Comparison of ENCODE assay signal across 17 cellular contexts in genomic region chr5:71645030-71645429, GRCh38. TPM values are rescaled to one million over a fixed set of nuclear protein-coding genes. Genes with fewer than 3 reads are reported as not detected.
DNase-seq lines count a peak whose midpoint lies in the region; ATAC-seq and TF ChIP-seq lines count a peak whose summit lies in the region.
"Had no signal": no experiment of that assay in that cellular context is flagged by ENCODE, and none has a peak within 500 bp of the region (broad histone marks: within the 10 kb centered on the region; RNA-seq: fewer than 3 reads in every experiment).

No MANE protein-coding gene starts in this region.

- H3K27ac Mint-ChIP-seq in Calu3 (ENCODE audit: unreplicated experiment) = no peak overlapping the region
- H3K27ac Mint-ChIP-seq: CD14-positive monocyte; CD4-positive, alpha-beta T cell; GM23338; H9 had no signal

- CTCF ChIA-PET in Calu3 (lab: Charles Lee) = no interaction called here

- H3K27me3 Mint-ChIP-seq in Calu3 (ENCODE audit: unreplicated experiment) = no peaks in the 10 kb centered on the region
- H3K27me3 Mint-ChIP-seq: CD4-positive, alpha-beta T cell; CD8-positive, alpha-beta memory T cell had no signal

- no peak overlapping the region for H3K4me3 Mint-ChIP-seq in Calu3 (ENCODE audit: low read depth, unreplicated experiment)
- H3K4me3 Mint-ChIP-seq: CD14-positive monocyte; CD4-positive, alpha-beta T cell; CD8-positive, alpha-beta memory T cell; GM23338; H9 had no signal

- H3F3A ChIP-seq in neural cell (ENCODE audit: insufficient read depth, low read length, poor library complexity, severe bottlenecking) = no peaks in the 10 kb centered on the region

- peaks cover 39% of the 10 kb centered on the region for H3K36me3 Mint-ChIP-seq in Calu3 (ENCODE audit: insufficient read depth, unreplicated experiment)

- H3K27ac ChIP-seq in SK-N-MC = peak overlapping the region; percentile 23; the same call in 1 of the 2 replicates
- H3K27ac ChIP-seq in neural cell (ENCODE audit: low read length) = no peak overlapping the region
- H3K27ac ChIP-seq: BLaER1 treated with 17β-estradiol and CSF1 and Interleukin-3, amounts not matched to agents 10 nM and 100 nM had no signal

- no peak overlapping the region for H2AFZ ChIP-seq in neural cell (ENCODE audit: low read depth, low read length)
- H2AFZ ChIP-seq: GM23338 had no signal

- no peak for TF ChIP-seq EP300 in neural cell (conservative IDR thresholded peaks at IDR 0.05; ENCODE audit: poor library complexity, severe bottlenecking)

- H4K20me1 ChIP-seq in neural cell (ENCODE audit: insufficient read depth) = no peaks in the 10 kb centered on the region
- H4K20me1 ChIP-seq: BLaER1 treated with 17β-estradiol and CSF1 and Interleukin-3, amounts not matched to agents 10 nM and 100 nM had no signal

- H3K9ac ChIP-seq in SK-N-MC (ENCODE audit: insufficient read length) = peak overlapping the region; percentile 23
- no peak overlapping the region for H3K9ac ChIP-seq in neural cell (ENCODE audit: low read length)
- H3K9ac ChIP-seq: BLaER1 treated with 17β-estradiol and CSF1 and Interleukin-3, amounts not matched to agents 10 nM and 100 nM had no signal

- no peaks in the 10 kb centered on the region for H3K79me2 ChIP-seq in neural cell (replicated peaks; ENCODE audit: insufficient read depth, low read length)

- intact Hi-C loops in Calu3 (cut with micrococcal nuclease; ENCODE audit: unreplicated experiment) = no loop called here

- H3K36me3 ChIP-seq in SK-N-MC (ENCODE audit: insufficient read depth, low read length) (no peaks in the 10 kb centered on the region; the same call in 1 of the 2 replicates), neural cell (ENCODE audit: insufficient read depth, low read length) (no peaks in the 10 kb centered on the region)

- BruUV-seq in Calu3 (replicated peaks; lab: Mats Ljungman, UMichigan) = no TSS peak

- no peaks in the 10 kb centered on the region for H3K9me3 Mint-ChIP-seq in Calu3 (ENCODE audit: low read depth, unreplicated experiment)
- H3K9me3 Mint-ChIP-seq: CD14-positive monocyte; CD4-positive, alpha-beta T cell; CD8-positive, alpha-beta memory T cell; GM23338; H9 had no signal

- H3K4me3 ChIP-seq in SK-N-MC = no peak overlapping the region
- no peak overlapping the region for H3K4me3 ChIP-seq in neural cell (ENCODE audit: low read length)
- H3K4me3 ChIP-seq: BLaER1 treated with 17β-estradiol and CSF1 and Interleukin-3, amounts not matched to agents 10 nM and 100 nM; GM23338 had no signal

- H3K4me1 Mint-ChIP-seq in Calu3 (ENCODE audit: low read depth, unreplicated experiment) = no peaks in the 10 kb centered on the region
- H3K4me1 Mint-ChIP-seq: CD14-positive monocyte had no signal

- H3K27me3 ChIP-seq in neural cell (ENCODE audit: insufficient read depth, low read depth, low read length) = no peaks in the 10 kb centered on the region
- H3K27me3 ChIP-seq: BE2C; BLaER1 treated with 17β-estradiol and CSF1 and Interleukin-3, amounts not matched to agents 10 nM and 100 nM had no signal

- H3K4me2 ChIP-seq in neural cell (ENCODE audit: low read length) = no peak overlapping the region
- H3K4me2 ChIP-seq: BLaER1 treated with 17β-estradiol and CSF1 and Interleukin-3, amounts not matched to agents 10 nM and 100 nM; GM23338 had no signal

- H3K9me3 ChIP-seq in SK-N-MC (ENCODE audit: low read depth, low read length) = no peaks in the 10 kb centered on the region
- H3K9me3 ChIP-seq in neural cell (ENCODE audit: low read length) = no peaks in the 10 kb centered on the region
- H3K9me3 ChIP-seq: BE2C; BLaER1 treated with 17β-estradiol and CSF1 and Interleukin-3, amounts not matched to agents 10 nM and 100 nM had no signal

- DNase-seq in SK-N-MC (ENCODE audit: low read depth, low spot score) = no peak
- DNase-seq in amniotic epithelial cell (ENCODE audit: low read depth) = peak; percentile 3
- no peak for DNase-seq in Ammon's horn (ENCODE audit: low spot score)
- no peak for DNase-seq in Calu3
- DNase-seq: BE2C; CD4-positive, alpha-beta T cell; CD8-positive, alpha-beta memory T cell; DMS53; DMS79 treated with DMSO at 0.1 percent for 48 hours; GF-D8; H9 had no signal

- no peak for TF ChIP-seq RAD21 in neural cell (conservative IDR thresholded peaks at IDR 0.05)

- ATAC-seq in GM21786 (IDR thresholded peaks at IDR 0.05; ENCODE audit: unreplicated experiment) = no peak
- ATAC-seq: GM23338, HCT116 had no signal

- H3K9me2 ChIP-seq in neural cell (ENCODE audit: insufficient read depth, low read length) = no peaks in the 10 kb centered on the region

- TF ChIP-seq CTCF in neural cell (IDR thresholded peaks at IDR 0.05; ENCODE audit: poor library complexity, severe bottlenecking) = no peak
- no peak for TF ChIP-seq CTCF in Calu3 (IDR thresholded peaks at IDR 0.05; ENCODE audit: unreplicated experiment)

TF ChIP-seq in neural cell, 6 proteins besides CTCF, POLR2A, EP300 and RAD21:
- TF ChIP-seq EZH2 (IDR thresholded peaks at IDR 0.05; ENCODE audit: borderline replicate concordance, insufficient read depth, low read length, poor library complexity, severe bottlenecking) (no peak), REST (IDR thresholded peaks at IDR 0.05; ENCODE audit: borderline replicate concordance) (no peak), TAF1 (IDR thresholded peaks at IDR 0.05; ENCODE audit: low read depth) (no peak), POLR2AphosphoS5 (IDR thresholded peaks at IDR 0.05) (peak; percentile 71)

RNA-seq across cellular contexts. Expression of gene MCCC2, which starts 57.9 kb away (rescaled TPM):
- polyA plus RNA-seq in neural cell = 8.3 and 8.8 TPM in 2 replicates
- polyA minus RNA-seq in neural cell = 15.7 and 20.9 TPM in 2 replicates
- total RNA-seq in Calu3 (2022) = 98.7 and 115 TPM in 2 replicates
